14 cellular contexts compared by ENCODE assay signal in the genomic region with DNA sequence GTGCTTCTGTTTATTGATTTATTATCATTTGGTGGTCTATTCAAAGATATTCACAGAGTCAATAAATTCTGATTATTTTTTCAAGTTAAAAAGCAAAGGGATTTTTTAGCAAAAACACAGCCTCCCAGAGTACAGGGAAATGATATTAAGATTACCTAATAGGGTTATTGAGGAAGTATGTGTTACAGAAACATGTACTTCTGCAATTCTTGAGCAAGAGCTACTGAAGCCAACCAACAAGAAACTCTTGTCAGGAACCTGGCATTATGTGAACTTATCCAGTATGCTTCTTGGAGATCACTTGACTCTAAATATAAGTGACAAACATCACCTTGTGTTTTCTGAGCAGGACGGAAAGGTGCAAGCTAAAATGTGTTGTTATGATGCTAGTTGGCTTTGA.
DNase-seq lines count a peak whose midpoint lies in the region; ATAC-seq and TF ChIP-seq lines count a peak whose summit lies in the region.
"Had no signal": no experiment of that assay in that cellular context is flagged by ENCODE, and none has a peak within 500 bp of the region (broad histone marks: within the 10 kb centered on the region; RNA-seq: fewer than 3 reads in every experiment).

No MANE protein-coding gene starts in this region.

- H3K27ac Mint-ChIP-seq in memory B cell: no peak overlapping the region
- H3K27ac Mint-ChIP-seq: neural progenitor cell; stimulated activated effector memory CD8-positive, alpha-beta T cell treated with anti-CD3 and anti-CD28 coated beads, Interleukin-12 subunit alpha, Interleukin-12 subunit beta, amount 100 ng/mL, for 72 hours had no signal

- no peak overlapping the region for H3K4me3 ChIP-seq in choroid plexus epithelial cell (ENCODE audit: low read depth, low read length)
- H3K4me3 ChIP-seq: cardiac muscle cell, neural progenitor cell, SJSA1 had no signal

- ATAC-seq in memory B cell (ENCODE audit: low read depth) (peak; percentile 69), HG03520 (IDR thresholded peaks at IDR 0.05; ENCODE audit: unreplicated experiment) (no peak)
- ATAC-seq: stimulated activated effector memory CD8-positive, alpha-beta T cell treated with anti-CD3 and anti-CD28 coated beads, Interleukin-12 subunit alpha, Interleukin-12 subunit beta, amount 100 ng/mL, for 72 hours had no signal

- DNase-seq in AG20443 (ENCODE audit: low spot score) (peak; percentile 10), MV-4-11 (lab: John Stamatoyannopoulos, UW) (peak; percentile 95), choroid plexus epithelial cell (ENCODE audit: low read depth) (peak; percentile 78), memory B cell (ENCODE audit: low spot score in 2 of 2) (no peak), NAMALWA (ENCODE audit: low spot score) (no peak)
- DNase-seq in stimulated activated naive CD4-positive, alpha-beta T cell treated with Interleukin-2 at 50 U/mL for 16 hours (lab: John Stamatoyannopoulos, UW): no peak
- no peak for DNase-seq in activated naive CD4-positive, alpha-beta T cell treated with Interleukin-2 at 50 U/mL for 16 hours
- DNase-seq: activated CD4-positive, alpha-beta T cell treated with anti-CD3 and anti-CD28 coated beads for 48 hours; islet precursor cell had no signal

- H3K36me3 Mint-ChIP-seq in memory B cell: no peaks in the 10 kb centered on the region
- H3K36me3 Mint-ChIP-seq: neural progenitor cell; stimulated activated effector memory CD8-positive, alpha-beta T cell treated with anti-CD3 and anti-CD28 coated beads, Interleukin-12 subunit alpha, Interleukin-12 subunit beta, amount 100 ng/mL, for 72 hours had no signal

- no peaks in the 10 kb centered on the region for H3K9me3 Mint-ChIP-seq in memory B cell
- H3K9me3 Mint-ChIP-seq: neural progenitor cell; stimulated activated effector memory CD8-positive, alpha-beta T cell treated with anti-CD3 and anti-CD28 coated beads, Interleukin-12 subunit alpha, Interleukin-12 subunit beta, amount 100 ng/mL, for 72 hours had no signal

- no peak overlapping the region for H3K4me3 Mint-ChIP-seq in memory B cell
- H3K4me3 Mint-ChIP-seq: neural progenitor cell; stimulated activated effector memory CD8-positive, alpha-beta T cell treated with anti-CD3 and anti-CD28 coated beads, Interleukin-12 subunit alpha, Interleukin-12 subunit beta, amount 100 ng/mL, for 72 hours had no signal

- no peak for TF ChIP-seq CTCF in choroid plexus epithelial cell (conservative IDR thresholded peaks at IDR 0.05; ENCODE audit: low read depth, low read length)

- H3K4me1 Mint-ChIP-seq in memory B cell: no peaks in the 10 kb centered on the region
- H3K4me1 Mint-ChIP-seq: neural progenitor cell; stimulated activated effector memory CD8-positive, alpha-beta T cell treated with anti-CD3 and anti-CD28 coated beads, Interleukin-12 subunit alpha, Interleukin-12 subunit beta, amount 100 ng/mL, for 72 hours had no signal

- H3K27me3 Mint-ChIP-seq in memory B cell: peaks cover 3% of the 10 kb centered on the region

Comparison
In these comparisons a context has a peak if more than half of its experiments do, and no peak if none do; other contexts are left out.
1. DNase-seq: peak in AG20443 (single experiment), MV-4-11 (single experiment) and choroid plexus epithelial cell (single experiment); none in memory B cell (0 of 2), NAMALWA (single experiment), stimulated activated naive CD4-positive, alpha-beta T cell treated with Interleukin-2 at 50 U/mL for 16 hours (single experiment) and activated naive CD4-positive, alpha-beta T cell treated with Interleukin-2 at 50 U/mL for 16 hours (single experiment).